2 cellular contexts compared by ENCODE assay signal in the genomic region with DNA sequence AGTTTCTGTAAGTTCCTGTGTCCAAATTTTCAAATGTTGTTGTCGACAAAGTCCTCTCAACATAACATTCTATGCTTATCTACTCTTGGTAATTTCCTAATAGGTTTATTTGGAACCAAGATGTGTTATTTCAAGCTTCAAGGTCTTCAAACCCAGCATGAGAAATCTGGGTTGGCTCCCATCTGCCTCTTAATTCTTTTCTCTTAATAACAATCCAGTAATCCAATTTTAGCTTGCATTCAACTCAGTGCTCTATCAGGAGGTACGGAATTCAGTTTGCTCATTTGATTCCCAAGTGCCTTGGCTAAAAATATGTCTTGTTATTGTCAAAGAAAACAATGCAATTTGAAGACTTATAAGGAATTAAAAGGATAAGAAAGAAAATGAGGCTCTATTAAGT.
TF ChIP-seq lines count a peak whose summit lies in the region.

No MANE protein-coding gene starts in this region.

TF ChIP-seq in SK-N-SH treated with all-trans-retinoic acid at 6 μM for 48 hours, 23 proteins besides CTCF, POLR2A, EP300 and RAD21 (continued from another document):
- TF ChIP-seq ZNF8 (CRISPR knock-in tag; IDR thresholded peaks at IDR 0.05), result no peak
- TF ChIP-seq TCF4 (CRISPR knock-in tag; IDR thresholded peaks at IDR 0.05; ENCODE audit: borderline replicate concordance), result no peak

TF ChIP-seq in SK-N-SH, 30 proteins besides CTCF, POLR2A, EP300 and RAD21 (continued from another document):
- TF ChIP-seq, protein P1, sequence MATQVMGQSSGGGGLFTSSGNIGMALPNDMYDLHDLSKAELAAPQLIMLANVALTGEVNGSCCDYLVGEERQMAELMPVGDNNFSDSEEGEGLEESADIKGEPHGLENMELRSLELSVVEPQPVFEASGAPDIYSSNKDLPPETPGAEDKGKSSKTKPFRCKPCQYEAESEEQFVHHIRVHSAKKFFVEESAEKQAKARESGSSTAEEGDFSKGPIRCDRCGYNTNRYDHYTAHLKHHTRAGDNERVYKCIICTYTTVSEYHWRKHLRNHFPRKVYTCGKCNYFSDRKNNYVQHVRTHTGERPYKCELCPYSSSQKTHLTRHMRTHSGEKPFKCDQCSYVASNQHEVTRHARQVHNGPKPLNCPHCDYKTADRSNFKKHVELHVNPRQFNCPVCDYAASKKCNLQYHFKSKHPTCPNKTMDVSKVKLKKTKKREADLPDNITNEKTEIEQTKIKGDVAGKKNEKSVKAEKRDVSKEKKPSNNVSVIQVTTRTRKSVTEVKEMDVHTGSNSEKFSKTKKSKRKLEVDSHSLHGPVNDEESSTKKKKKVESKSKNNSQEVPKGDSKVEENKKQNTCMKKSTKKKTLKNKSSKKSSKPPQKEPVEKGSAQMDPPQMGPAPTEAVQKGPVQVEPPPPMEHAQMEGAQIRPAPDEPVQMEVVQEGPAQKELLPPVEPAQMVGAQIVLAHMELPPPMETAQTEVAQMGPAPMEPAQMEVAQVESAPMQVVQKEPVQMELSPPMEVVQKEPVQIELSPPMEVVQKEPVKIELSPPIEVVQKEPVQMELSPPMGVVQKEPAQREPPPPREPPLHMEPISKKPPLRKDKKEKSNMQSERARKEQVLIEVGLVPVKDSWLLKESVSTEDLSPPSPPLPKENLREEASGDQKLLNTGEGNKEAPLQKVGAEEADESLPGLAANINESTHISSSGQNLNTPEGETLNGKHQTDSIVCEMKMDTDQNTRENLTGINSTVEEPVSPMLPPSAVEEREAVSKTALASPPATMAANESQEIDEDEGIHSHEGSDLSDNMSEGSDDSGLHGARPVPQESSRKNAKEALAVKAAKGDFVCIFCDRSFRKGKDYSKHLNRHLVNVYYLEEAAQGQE (IDR thresholded peaks at IDR 0.05; ENCODE audit: low read depth, low read length), result no peak
